ENCODE assay signal across 18 cellular contexts in genomic region chr11:19917069-19917468, GRCh38.
"Had no signal": no experiment of that assay in that cellular context is flagged by ENCODE, and none has a peak within 500 bp of the region (broad histone marks: within the 10 kb centered on the region; RNA-seq: fewer than 3 reads in every experiment).

No MANE protein-coding gene starts in this region.

- DNase-seq: Karpas-422, KG1, MM.1S, NCI-H1092 treated with DMSO at 0.1 percent for 48 hours, NCI-H1436, NCI-H187, NCI-H2029, NCI-H2081 treated with DMSO at 0.1 percent for 48 hours, NCI-H2171, NCI-H226, NCI-H446, NCI-H510A, NCI-H524 treated with DMSO at 0.1 percent for 48 hours, NCI-H69, NCI-H774, Right ventricle myocardium superior, RPMI8226, SIG-M5 had no signal
